ENCODE assay signal across 26 cellular contexts in genomic region chr10:131115321-131115720, GRCh38.
"Had no signal": no experiment of that assay in that cellular context is flagged by ENCODE, and none has a peak within 500 bp of the region (broad histone marks: within the 10 kb centered on the region; RNA-seq: fewer than 3 reads in every experiment).

No MANE protein-coding gene starts in this region.

- H3K4me2 ChIP-seq: smooth muscle cell had no signal

- H3K4me1 ChIP-seq: colonic mucosa, esophagus squamous epithelium, heart right ventricle, left lung, right lobe of liver, testis, tibial artery had no signal

- H3K36me3 ChIP-seq: colonic mucosa, esophagus squamous epithelium, heart right ventricle, left lung, neutrophil, right lobe of liver, tibial artery had no signal

- H3K9me3 ChIP-seq: colonic mucosa, esophagus squamous epithelium, heart right ventricle, left lung, neutrophil, right lobe of liver, testis, tibial artery had no signal

- H3K27me3 ChIP-seq: colonic mucosa, esophagus squamous epithelium, neutrophil, right lobe of liver, testis, tibial artery had no signal

- H3K27ac ChIP-seq: colonic mucosa, esophagus squamous epithelium, heart right ventricle, left lung, neutrophil, parathyroid adenoma, right lobe of liver, testis, tibial artery had no signal

- H2AFZ ChIP-seq: parathyroid adenoma had no signal

- ATAC-seq: heart right ventricle; left cardiac atrium; left lung; mucosa of descending colon; right lobe of liver; stimulated activated memory B cell treated with anti-CD40 and anti-IgM and Interleukin-4, amounts not matched to agents 10 μg/mL and 1 μg/mL and 100 μg/mL, for 72 hours; stimulated activated naive CD8-positive, alpha-beta T cell treated with anti-CD3 and anti-CD28 coated beads, Interleukin-15, Interleukin-2, amounts not matched to agents 100 U/mL and 50 U/mL, for 24 hours had no signal

- DNase-seq: colonic mucosa; dermis blood vessel endothelial cell; effector memory CD4-positive, alpha-beta T cell; erythroblast; esophagus squamous epithelium; foreskin melanocyte; glutamatergic neuron; heart right ventricle; hippocampal formation; left cardiac atrium; left lung; mesenchymal stem cell; mucosa of descending colon; naive B cell; right lobe of liver; stimulated activated CD4-positive, alpha-beta T cell treated with anti-CD3 and anti-CD28 coated beads, Interleukin-12 subunit alpha, Interleukin-12 subunit beta, amount 100 ng/mL, for 4 hours; stimulated activated CD4-positive, alpha-beta T cell treated with anti-CD3 and anti-CD28 coated beads, Interleukin-1b, Interleukin-23, amount 100 ng/mL, for 48 hours; stimulated activated CD4-positive, alpha-beta T cell treated with anti-CD3 and anti-CD28 coated beads, Interleukin-4, amount 100 ng/mL, for 24 hours; stimulated activated naive CD8-positive, alpha-beta T cell treated with anti-CD3 and anti-CD28 coated beads, Interleukin-15, Interleukin-2, amounts not matched to agents 100 U/mL and 50 U/mL, for 24 hours; substantia nigra; testis; tibial artery had no signal

- H3K9ac ChIP-seq: parathyroid adenoma had no signal

- H3K4me3 ChIP-seq: colonic mucosa, esophagus squamous epithelium, heart right ventricle, left lung, mucosa of descending colon, right lobe of liver, smooth muscle cell, testis, tibial artery had no signal
